Comparison of ENCODE assay signal across 8 cellular contexts in genomic region chr4:51842554-51843308, GRCh38. TPM values are rescaled to one million over a fixed set of nuclear protein-coding genes. Genes with fewer than 3 reads are reported as not detected.
DNase-seq lines count a peak whose midpoint lies in the region; ATAC-seq, FAIRE-seq and TF ChIP-seq lines count a peak whose summit lies in the region.

TSS of gene DCUN1D4 (plus strand) at chr4:51843153. CDS start at chr4:51843243, 90 bp downstream.

- peak within 1 kb of the TSS; percentile 85 for H3K9ac ChIP-seq in astrocyte (ENCODE audit: low read length)

- H3K27me3 ChIP-seq in astrocyte (ENCODE audit: insufficient read depth, low read length) (no peaks in the 10 kb centered on the region), right cardiac atrium (ENCODE audit: control insufficient read depth, insufficient read depth) (no peaks in the 10 kb centered on the region), uterus (no peaks in the 10 kb centered on the region)

- no peaks in the 10 kb centered on the region for H3K36me3 ChIP-seq in astrocyte (ENCODE audit: insufficient read depth, low read length)
- no peaks in the 10 kb centered on the region for H3K36me3 ChIP-seq in uterus

- peak within 1 kb of the TSS; percentile 89 for H2AFZ ChIP-seq in astrocyte (ENCODE audit: low read depth, low read length)

- H3K79me2 ChIP-seq in astrocyte (ENCODE audit: insufficient read depth, low read length) = peaks cover 39% of the 10 kb centered on the region

- WGBS in right cardiac atrium = under 1% methylated on average over 68 of the region's 68 CpGs

- H3K9me3 ChIP-seq in astrocyte (ENCODE audit: insufficient read depth, low read depth, low read length) (no peaks in the 10 kb centered on the region), right cardiac atrium (ENCODE audit: control insufficient read depth, low read length) (no peaks in the 10 kb centered on the region), uterus (no peaks in the 10 kb centered on the region)

- H3K27ac Mint-ChIP-seq in astrocyte (ENCODE audit: unreplicated experiment) = peak within 1 kb of the TSS; percentile 75

- H3K27me3 Mint-ChIP-seq in astrocyte (ENCODE audit: low read depth, unreplicated experiment) = peaks cover 2% of the 10 kb centered on the region

- no peak for TF ChIP-seq CTCF in astrocyte (IDR thresholded peaks at IDR 0.05; ENCODE audit: insufficient read depth, low read depth, low read length)
- TF ChIP-seq CTCF in uterus (IDR thresholded peaks at IDR 0.05) = peak; percentile 17 to 67 (median 56)

- no peak for FAIRE-seq in astrocyte (lab: Jason Lieb, UNC)

- ATAC-seq in GM18505 (IDR thresholded peaks at IDR 0.05; ENCODE audit: unreplicated experiment) (peak; percentile 93), HG02973 (IDR thresholded peaks at IDR 0.05; ENCODE audit: unreplicated experiment) (peak; percentile 95), right cardiac atrium (peak; percentile 96 to 98)

- DNase-seq in NCI-H2029 (lab: John Stamatoyannopoulos, UW) (peak; percentile 98), T-helper 22 cell (ENCODE audit: low read depth) (peak; percentile 97), astrocyte (ENCODE audit: low read depth) (peak; percentile 100), right cardiac atrium (peak; percentile 100), pulmonary artery endothelial cell (ENCODE audit: low read depth, low spot score) (peak; percentile 99), uterus (peak; percentile 100)

- intact Hi-C loops in right cardiac atrium (cut with DNase I) (no loop called here), uterus (cut with DNase I; ENCODE audit: low total_unique reads) (no loop called here)

- H3K4me3 ChIP-seq in astrocyte (ENCODE audit: insufficient read depth, low read depth, low read length) (peak within 1 kb of the TSS; percentile 81), right cardiac atrium (ENCODE audit: low read length) (peak within 1 kb of the TSS; percentile 88), uterus (peak within 1 kb of the TSS; percentile 81 to 98)

- H3K4me1 ChIP-seq in astrocyte (ENCODE audit: insufficient read depth, low read length) = peaks cover 6% of the 10 kb centered on the region
- H3K4me1 ChIP-seq in right cardiac atrium (ENCODE audit: control insufficient read depth, insufficient read depth, low read length) = peaks cover 1% of the 10 kb centered on the region
- H3K4me1 ChIP-seq in uterus = no peaks in the 10 kb centered on the region

- TF ChIP-seq POLR2A in GM18505 (IDR thresholded peaks at IDR 0.05; ENCODE audit: borderline replicate concordance, extremely low read depth, insufficient read depth, insufficient read length) = peak; percentile 59
- TF ChIP-seq POLR2A in uterus (IDR thresholded peaks at IDR 0.05) = peak; percentile 49 to 76

- no peaks in the 10 kb centered on the region for H3K9me3 Mint-ChIP-seq in astrocyte (ENCODE audit: unreplicated experiment)

- no peaks in the 10 kb centered on the region for H3K36me3 Mint-ChIP-seq in astrocyte (ENCODE audit: low read depth, unreplicated experiment)

- H4K20me1 ChIP-seq in astrocyte (ENCODE audit: insufficient read depth, low read length) = peaks cover 31% of the 10 kb centered on the region

- H3K27ac ChIP-seq in astrocyte (ENCODE audit: low read depth, low read length) (peak within 1 kb of the TSS; percentile 79), right cardiac atrium (ENCODE audit: low read length) (peak within 1 kb of the TSS; percentile 94), uterus (peak within 1 kb of the TSS; percentile 93 to 96)

- no peaks in the 10 kb centered on the region for H3K4me1 Mint-ChIP-seq in astrocyte (ENCODE audit: low read depth, unreplicated experiment)

- H3K4me2 ChIP-seq in astrocyte (ENCODE audit: low read length) = peak within 1 kb of the TSS; percentile 97

- peak within 1 kb of the TSS; percentile 93 for H3K4me3 Mint-ChIP-seq in astrocyte (ENCODE audit: unreplicated experiment)

RNA-seq across cellular contexts. Expression of gene DCUN1D4, which starts in this region (rescaled TPM):
- total RNA-seq in astrocyte (57.4 and 59.0 TPM in 2 replicates), right cardiac atrium (10 to 100 TPM; 53.7 to 60.6 (median 56.8) TPM), pulmonary artery endothelial cell (29.7 and 46.3 TPM in 2 replicates), uterus (100 to 1,000 TPM in 2 of 4 donors, 10 to 100 TPM in 2; 38.2 to 109 (median 88.1) TPM)
- polyA plus RNA-seq in right cardiac atrium = 15.4 TPM

Comparison
In these comparisons a context has a peak if more than half of its experiments do, and no peak if none do; other contexts are left out.
1. Peak in every context shown above with its lines: DNase-seq, ATAC-seq, H3K4me3 ChIP-seq and H3K27ac ChIP-seq.